ENCODE assay signal across 14 cellular contexts in the genomic region with DNA sequence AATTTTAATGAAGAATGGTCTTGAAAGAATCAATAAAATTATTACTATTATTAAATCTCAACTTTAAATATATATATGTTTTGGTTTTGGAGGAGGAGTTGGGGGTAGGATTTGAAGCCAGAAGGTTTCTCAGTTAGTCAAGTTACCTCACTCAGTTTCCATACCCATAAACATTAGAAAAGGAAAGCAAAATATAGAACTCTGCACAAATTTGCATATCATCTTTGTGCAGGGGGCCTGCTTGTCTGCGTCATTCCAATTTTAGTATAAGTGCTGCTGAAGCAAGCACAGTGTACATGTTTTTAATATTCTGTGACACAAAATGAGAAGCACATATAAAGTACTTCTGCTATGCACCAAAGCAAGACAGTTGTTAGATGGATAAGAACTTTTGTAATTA. TPM values are rescaled to one million over a fixed set of nuclear protein-coding genes. Genes with fewer than 3 reads are reported as not detected.
DNase-seq lines count a peak whose midpoint lies in the region; ATAC-seq and TF ChIP-seq lines count a peak whose summit lies in the region.
"Had no signal": no experiment of that assay in that cellular context is flagged by ENCODE, and none has a peak within 500 bp of the region (broad histone marks: within the 10 kb centered on the region; RNA-seq: fewer than 3 reads in every experiment).

No MANE protein-coding gene starts in this region.

- H3K36me3 ChIP-seq in H7 (replicated peaks; ENCODE audit: control insufficient read depth, insufficient read depth, low read length) (no peaks in the 10 kb centered on the region), upper lobe of right lung (no peaks in the 10 kb centered on the region)
- H3K36me3 ChIP-seq: brain microvascular endothelial cell, sigmoid colon had no signal

- H3K9me3 ChIP-seq in upper lobe of right lung: no peaks in the 10 kb centered on the region
- H3K9me3 ChIP-seq: sigmoid colon had no signal

- ATAC-seq in GM19324 (IDR thresholded peaks at IDR 0.05; ENCODE audit: low FRiP score, unreplicated experiment): peak; percentile 84
- peak; percentile 54 for ATAC-seq in HG02610 (IDR thresholded peaks at IDR 0.05; ENCODE audit: unreplicated experiment)
- peak; percentile 97 for ATAC-seq in HG03280 (IDR thresholded peaks at IDR 0.05; ENCODE audit: unreplicated experiment)
- ATAC-seq in upper lobe of right lung: no peak

- H3K27me3 ChIP-seq in H7 (ENCODE audit: control insufficient read depth, insufficient read depth, low read length) (no peaks in the 10 kb centered on the region), upper lobe of right lung (no peaks in the 10 kb centered on the region)
- H3K27me3 ChIP-seq: brain microvascular endothelial cell, sigmoid colon had no signal

- intact Hi-C loops in upper lobe of right lung (cut with DNase I): no loop called here

- H3K4me1 ChIP-seq in upper lobe of right lung: no peaks in the 10 kb centered on the region

- no peak overlapping the region for H3K27ac ChIP-seq in upper lobe of right lung
- H3K27ac ChIP-seq: brain microvascular endothelial cell had no signal

- H3K4me3 ChIP-seq in H7 (ENCODE audit: insufficient read depth, low read depth, low read length): no peak overlapping the region
- H3K4me3 ChIP-seq in upper lobe of right lung: no peak overlapping the region
- H3K4me3 ChIP-seq: sigmoid colon had no signal

- DNase-seq in GM10266 (ENCODE audit: extremely low spot score) (peak; percentile 41), H7 (no peak), NCI-H345 (lab: John Stamatoyannopoulos, UW) (no peak), upper lobe of right lung (no peak), NCI-H510A (lab: John Stamatoyannopoulos, UW) (no peak)
- DNase-seq: brain microvascular endothelial cell, DMS79 treated with DMSO at 0.1 percent for 48 hours, Kasumi-1, sigmoid colon had no signal

- TF ChIP-seq CTCF in GM10266 (IDR thresholded peaks at IDR 0.05; ENCODE audit: control insufficient read depth, insufficient read depth, low read depth, missing control alignments) (no peak), upper lobe of right lung (IDR thresholded peaks at IDR 0.05) (no peak)

RNA-seq across cellular contexts. Expression of gene SCRG1, which starts 47.5 kb away (rescaled TPM):
- not detected in 2 replicates for total RNA-seq in H7 (2014; rRNA removed; shearing (Covaris generic))
- not detected for total RNA-seq in upper lobe of right lung
- total RNA-seq: activated T-helper 1 cell treated with anti-CD3 and anti-CD28 coated beads, Interleukin-12 subunit alpha, Interleukin-12 subunit beta, Interleukin-2, Interleukin-4 antibody, amounts not matched to agents 30 ng/mL and 10 ng/mL and 1 ng/mL, durations not matched to agents 14 hours and 24 hours and 36 hours; epithelial cell of proximal tubule had no signal
